Comparison of ENCODE assay signal across 19 cellular contexts in genomic region chr5:168152660-168153059, GRCh38.
DNase-seq lines count a peak whose midpoint lies in the region; ATAC-seq and TF ChIP-seq lines count a peak whose summit lies in the region.
"Had no signal": no experiment of that assay in that cellular context is flagged by ENCODE, and none has a peak within 500 bp of the region (broad histone marks: within the 10 kb centered on the region; RNA-seq: fewer than 3 reads in every experiment).

No MANE protein-coding gene starts in this region.

- peak; percentile 83 for ATAC-seq in foreskin keratinocyte
- ATAC-seq: mucosa of descending colon had no signal

- no peaks in the 10 kb centered on the region for H3K9me3 Mint-ChIP-seq in immature natural killer cell
- H3K9me3 Mint-ChIP-seq: dendritic cell treated with granulocyte-macrophage colony-stimulating factor and Interleukin-4, amounts not matched to agents 40 ng/mL and 50 ng/mL, for 4 days; WTC11 had no signal

- DNase-seq in GM12865 (ENCODE audit: low read depth) (peak; percentile 69), GM23248 (peak; percentile 56), NCI-H526 (lab: John Stamatoyannopoulos, UW) (peak; percentile 86), foreskin keratinocyte (peak; percentile 37 to 42), hepatic stellate cell (ENCODE audit: low spot score) (no peak), amniotic stem cell (lab: John Stamatoyannopoulos, UW) (no peak), immature natural killer cell (no peak), spleen (no peak)
- DNase-seq: activated gamma-delta T cell, glutamatergic neuron, kidney, mucosa of descending colon, NCI-H187 treated with DMSO at 0.1 percent for 48 hours, NCI-H524 treated with DMSO at 0.1 percent for 48 hours, RPMI8226, transverse colon had no signal

- H3K4me3 ChIP-seq in GM12865 (ENCODE audit: low read depth, low read length) (no peak overlapping the region), GM23248 (no peak overlapping the region), spleen (no peak overlapping the region)
- H3K4me3 ChIP-seq: mucosa of descending colon, transverse colon had no signal

- H3K4me3 Mint-ChIP-seq in immature natural killer cell = no peak overlapping the region
- H3K4me3 Mint-ChIP-seq: CD4-positive, CD25-positive, alpha-beta regulatory T cell; dendritic cell treated with granulocyte-macrophage colony-stimulating factor and Interleukin-4, amounts not matched to agents 40 ng/mL and 50 ng/mL, for 4 days; WTC11 had no signal

- no peak overlapping the region for H3K9ac ChIP-seq in GM23248

- no peak for TF ChIP-seq CTCF in GM12865 (IDR thresholded peaks at IDR 0.05; ENCODE audit: insufficient read depth, low read depth, low read length, missing control alignments)
- no peak for TF ChIP-seq CTCF in foreskin keratinocyte (conservative IDR thresholded peaks at IDR 0.05)
- TF ChIP-seq CTCF in spleen (IDR thresholded peaks at IDR 0.05 in 8 of 11, conservative IDR thresholded peaks at IDR 0.05 in 3 of 11) = no peak

- H3K27ac ChIP-seq in GM23248 (no peak overlapping the region), foreskin keratinocyte (no peak overlapping the region), spleen (no peak overlapping the region)
- H3K27ac ChIP-seq: transverse colon had no signal

- H3K9me2 ChIP-seq in GM23248 (ENCODE audit: insufficient read depth) = no peaks in the 10 kb centered on the region

- H3K27me3 ChIP-seq in GM23248 (replicated peaks; ENCODE audit: insufficient read depth) = no peaks in the 10 kb centered on the region
- H3K27me3 ChIP-seq in foreskin keratinocyte = no peaks in the 10 kb centered on the region
- H3K27me3 ChIP-seq in spleen (replicated peaks in 1 of 7) = peaks cover 0 to 4% (median 0%) of the 10 kb centered on the region in 7 donors
- H3K27me3 ChIP-seq: transverse colon had no signal

- H3K4me1 ChIP-seq in GM23248 (ENCODE audit: insufficient read depth) (peaks cover 14% of the 10 kb centered on the region), foreskin keratinocyte (no peaks in the 10 kb centered on the region), spleen (no peaks in the 10 kb centered on the region)
- H3K4me1 ChIP-seq: transverse colon had no signal

- H3K36me3 ChIP-seq in GM23248 (ENCODE audit: low read depth) = no peaks in the 10 kb centered on the region; the same call in 1 of the 2 replicates
- H3K36me3 ChIP-seq in spleen = no peaks in the 10 kb centered on the region
- H3K36me3 ChIP-seq: transverse colon had no signal

- whole genome bisulfite sequencing in GM23248 (ENCODE audit: low coverage in 1 of 2, low lambda C conversion rate in 2 of 2, missing lambda C conversion rate in 2 of 2), 2 experiments = 63 to 67% methylated on average over 3 of the region's 3 CpGs
- WGBS in spleen, 5 donors = 75 to 86% (median 81%) methylated on average over 3 of the region's 3 CpGs

- H4K20me1 ChIP-seq in GM23248 (ENCODE audit: insufficient read depth) = no peaks in the 10 kb centered on the region

- intact Hi-C loops in spleen (cut with DNase I; ENCODE audit: low total_unique reads) = no loop called here

- no peak overlapping the region for H3K27ac Mint-ChIP-seq in immature natural killer cell
- H3K27ac Mint-ChIP-seq: dendritic cell treated with granulocyte-macrophage colony-stimulating factor and Interleukin-4, amounts not matched to agents 40 ng/mL and 50 ng/mL, for 4 days; WTC11 had no signal

- no peaks in the 10 kb centered on the region for H3K9me3 ChIP-seq in GM23248 (ENCODE audit: low read depth)
- H3K9me3 ChIP-seq in spleen = no peaks in the 10 kb centered on the region
- H3K9me3 ChIP-seq: mucosa of descending colon, transverse colon had no signal

- in situ Hi-C loops in GM23248 (cut with MboI) = no loop called here

- H3K36me3 Mint-ChIP-seq in immature natural killer cell = no peaks in the 10 kb centered on the region
- H3K36me3 Mint-ChIP-seq: CD4-positive, CD25-positive, alpha-beta regulatory T cell; WTC11 had no signal

- no peaks in the 10 kb centered on the region; the same call in 1 of the 2 replicates for H3K79me2 ChIP-seq in GM23248 (ENCODE audit: insufficient read depth)

- H3K27me3 Mint-ChIP-seq in immature natural killer cell (ENCODE audit: low read depth in 3 of 3) = peaks cover 2 to 6% (median 4%) of the 10 kb centered on the region in 3 donors
- H3K27me3 Mint-ChIP-seq: CD4-positive, CD25-positive, alpha-beta regulatory T cell had no signal

- TF ChIP-seq POLR2A in spleen (IDR thresholded peaks at IDR 0.05) = no peak

- H3K4me1 Mint-ChIP-seq in immature natural killer cell = no peaks in the 10 kb centered on the region
- H3K4me1 Mint-ChIP-seq: CD4-positive, CD25-positive, alpha-beta regulatory T cell had no signal

- H3F3A ChIP-seq in GM23248 (ENCODE audit: insufficient read depth) = peaks cover 7% of the 10 kb centered on the region; the same call in 1 of the 2 replicates

- no peak overlapping the region for H2AFZ ChIP-seq in GM23248

- no peak overlapping the region for H3K4me2 ChIP-seq in GM23248 (ENCODE audit: unreplicated experiment)

Comparison
In these comparisons a context has a peak if more than half of its experiments do, and no peak if none do; other contexts are left out.
1. DNase-seq: peak in GM12865 (single experiment), GM23248 (single experiment), NCI-H526 (2 of 2) and foreskin keratinocyte (2 of 2); none in hepatic stellate cell (single experiment), amniotic stem cell (single experiment), immature natural killer cell (0 of 3) and spleen (single experiment).